ENCODE assay signal across 15 cellular contexts in the genomic region with DNA sequence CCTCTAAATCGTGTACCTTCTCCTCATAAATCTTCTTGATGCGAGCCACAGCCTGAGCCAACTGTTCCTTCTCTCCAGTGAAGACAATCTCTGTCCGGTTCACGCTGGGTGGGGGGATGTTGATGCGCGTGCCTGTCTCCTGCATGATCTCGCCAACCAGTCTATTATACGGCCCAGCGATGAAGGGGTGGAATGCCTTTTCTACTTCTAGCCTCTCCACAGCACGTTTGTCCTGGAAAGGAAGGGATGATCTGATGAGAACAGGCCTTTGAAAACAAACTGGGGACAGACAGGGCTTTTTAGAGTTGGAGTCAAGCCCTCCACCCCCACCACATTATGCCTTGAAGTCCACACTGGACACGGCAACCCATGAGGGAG. TPM values are rescaled to one million over a fixed set of nuclear protein-coding genes. Genes with fewer than 3 reads are reported as not detected.
DNase-seq lines count a peak whose midpoint lies in the region; ATAC-seq and TF ChIP-seq lines count a peak whose summit lies in the region.
"Had no signal": no experiment of that assay in that cellular context is flagged by ENCODE, and none has a peak within 500 bp of the region (broad histone marks: within the 10 kb centered on the region; RNA-seq: fewer than 3 reads in every experiment).

No MANE protein-coding gene starts in this region.

- H3K9me3 ChIP-seq in IMR-90 (ENCODE audit: control insufficient read depth, insufficient read depth, low read length) (no peaks in the 10 kb centered on the region), mammary epithelial cell (replicated peaks; ENCODE audit: insufficient read depth, low read length) (no peaks in the 10 kb centered on the region)

- no peak overlapping the region for H4K8ac ChIP-seq in IMR-90 (ENCODE audit: low read depth in 2 of 2, low read length in 2 of 2)

- no peaks in the 10 kb centered on the region for H3K27me3 ChIP-seq in IMR-90 (ENCODE audit: control insufficient read depth, insufficient read depth, low read length)
- no peaks in the 10 kb centered on the region for H3K27me3 ChIP-seq in mammary epithelial cell (ENCODE audit: insufficient read depth, low read length)

- no peak overlapping the region for H3K56ac ChIP-seq in IMR-90 (ENCODE audit: extremely low read depth, insufficient read depth, low read length)

- H2AK9ac ChIP-seq in IMR-90 (replicated peaks; ENCODE audit: low read depth, low read length, poor library complexity) = no peak overlapping the region

- no peak for ATAC-seq in IMR-90 (ENCODE audit: low read depth)
- ATAC-seq: GM23338 had no signal

- peaks cover 83% of the 10 kb centered on the region for H3K79me2 ChIP-seq in mammary epithelial cell (ENCODE audit: insufficient read depth, low read length)

- H4K20me1 ChIP-seq in IMR-90 (ENCODE audit: insufficient read depth, low read length) (peaks cover 92% of the 10 kb centered on the region), mammary epithelial cell (ENCODE audit: insufficient read depth, low read length) (peaks cover 1% of the 10 kb centered on the region)

- dilution Hi-C loops in IMR-90 (cut with HindIII; ENCODE audit: low sequenced_read_pairs, unreplicated experiment) (no loop called here), mammary epithelial cell (cut with HindIII; ENCODE audit: low sequenced_read_pairs) (no loop called here)

- no peak for TF ChIP-seq POLR2A in IMR-90 (IDR thresholded peaks at IDR 0.05; ENCODE audit: low read depth, low read length)

- no peak overlapping the region for H4K91ac ChIP-seq in IMR-90 (ENCODE audit: insufficient read depth, low read depth, low read length)

- H3K4me2 ChIP-seq in IMR-90 (ENCODE audit: low read depth, low read length) = no peak overlapping the region
- no peak overlapping the region for H3K4me2 ChIP-seq in mammary epithelial cell (ENCODE audit: insufficient read depth, low read depth, low read length)
- H3K4me2 ChIP-seq: GM23338 had no signal

- TF ChIP-seq RAD21 in IMR-90 (IDR thresholded peaks at IDR 0.05; ENCODE audit: low read length) = no peak

- H4K5ac ChIP-seq in IMR-90 (ENCODE audit: low read depth, low read length) = no peak overlapping the region

- H3K4me3 ChIP-seq in IMR-90 (ENCODE audit: insufficient read depth, low read depth, low read length) (no peak overlapping the region), mammary epithelial cell (replicated peaks in 1 of 3; ENCODE audit: insufficient read depth in 1 of 3, low read depth in 2 of 3, low read length in 3 of 3) (no peak overlapping the region)
- H3K4me3 ChIP-seq: GM23338 had no signal

- H2BK15ac ChIP-seq in IMR-90 (ENCODE audit: low read depth, low read length) = no peak overlapping the region

- no peak overlapping the region for H3K14ac ChIP-seq in IMR-90 (replicated peaks; ENCODE audit: low read depth, low read length)

- H3K36me3 ChIP-seq in IMR-90 (ENCODE audit: control insufficient read depth, insufficient read depth, low read length) (peaks cover 78% of the 10 kb centered on the region), mammary epithelial cell (ENCODE audit: insufficient read depth, low read length) (peaks cover 49% of the 10 kb centered on the region)

- no peak overlapping the region for H2BK120ac ChIP-seq in IMR-90 (ENCODE audit: low read depth, low read length)

- H3K4ac ChIP-seq in IMR-90 (ENCODE audit: low read depth, low read length) = no peak overlapping the region

- H3K27ac ChIP-seq in IMR-90 (ENCODE audit: insufficient read depth, low read length) (no peak overlapping the region), mammary epithelial cell (ENCODE audit: insufficient read depth, low read depth, low read length) (no peak overlapping the region)

- no CpG with 5 or more reads among the region's 11 CpGs for WGBS in IMR-90 (ENCODE audit: extremely low coverage in 2 of 2, insufficient read length in 1 of 2), 2 experiments
- WGBS in mammary epithelial cell (ENCODE audit: low coverage, missing lambda C conversion rate) = 89% methylated on average over 11 of the region's 11 CpGs

- no peak for DNase-seq in IMR-90
- DNase-seq in mammary epithelial cell = no peak
- DNase-seq in mesenteric fat pad (ENCODE audit: low spot score) = peak; percentile 49
- DNase-seq in ureter (ENCODE audit: low spot score) = peak; percentile 12
- no peak for DNase-seq in putamen (ENCODE audit: low spot score)
- DNase-seq in GF-D8 (lab: John Stamatoyannopoulos, UW) = no peak
- DNase-seq in activated CD4-positive, alpha-beta T cell treated with anti-CD3 and anti-CD28 coated beads for 1 hour = no peak
- DNase-seq: CD8-positive, alpha-beta memory T cell; KG1; NCI-H1048; NCI-H146; NCI-H2081 treated with DMSO at 0.1 percent for 48 hours; NCI-H510A; NCI-H774 had no signal

- H3K9ac ChIP-seq in IMR-90 (ENCODE audit: low read depth, low read length) = no peak overlapping the region
- H3K9ac ChIP-seq in mammary epithelial cell (ENCODE audit: insufficient read depth, low read length) = no peak overlapping the region

- POLR2A ChIA-PET in IMR-90 (lab: Charles Lee; ENCODE audit: unreplicated experiment) = no interaction called here

- no peak overlapping the region for H2AK5ac ChIP-seq in IMR-90 (ENCODE audit: low read depth, low read length)

- H2BK5ac ChIP-seq in IMR-90 (ENCODE audit: low read depth, low read length, poor library complexity, severe bottlenecking) = no peak overlapping the region

- TSS peak; percentile 77 for BruUV-seq in IMR-90 (replicated peaks; lab: Mats Ljungman, UMichigan)
- BruUV-seq in mammary epithelial cell (replicated peaks; lab: Mats Ljungman, UMichigan) = TSS peak; percentile 86

- in situ Hi-C loops in IMR-90 (cut with MboI; ENCODE audit: low sequenced_read_pairs) (no loop called here), mammary epithelial cell (cut with MboI; ENCODE audit: low sequenced_read_pairs in 2 of 2) (no loop called here)

- intact Hi-C loops in IMR-90 (cut with micrococcal nuclease) (loop anchor here (5.0 kb wide), 1 partner anchor 96 kb away; no protein-coding TSS in a partner anchor), mammary epithelial cell (cut with micrococcal nuclease) (no loop called here)

- H3K4me1 ChIP-seq in IMR-90 (ENCODE audit: control insufficient read depth, insufficient read depth, low read length) = no peaks in the 10 kb centered on the region
- no peaks in the 10 kb centered on the region for H3K4me1 ChIP-seq in mammary epithelial cell (ENCODE audit: insufficient read depth, low read length)

- H3K79me1 ChIP-seq in IMR-90 (ENCODE audit: low read depth in 1 of 2, low read length in 2 of 2) = peaks cover 45 to 80% of the 10 kb centered on the region in 2 experiments

- H2AFZ ChIP-seq in IMR-90 (replicated peaks; ENCODE audit: low read length, poor library complexity) = no peak overlapping the region
- no peak overlapping the region for H2AFZ ChIP-seq in mammary epithelial cell (ENCODE audit: low read depth, low read length)
- H2AFZ ChIP-seq: GM23338 had no signal

- H3K9me1 ChIP-seq in IMR-90 (ENCODE audit: insufficient read depth, low read length) = peaks cover 7% of the 10 kb centered on the region

- TF ChIP-seq CTCF in IMR-90 (conservative IDR thresholded peaks at IDR 0.05; ENCODE audit: low read depth, low read length) (no peak), mammary epithelial cell (conservative IDR thresholded peaks at IDR 0.05 in 1 of 2, IDR thresholded peaks at IDR 0.05 in 1 of 2; ENCODE audit: extremely low read depth in 1 of 2, insufficient read depth in 1 of 2, low read depth in 1 of 2, low read length in 2 of 2) (no peak)

- H2BK20ac ChIP-seq in IMR-90 (ENCODE audit: low read depth, low read length) = no peak overlapping the region

- CTCF ChIA-PET in IMR-90 (lab: Yijun Ruan, JAX) (no interaction called here), mammary epithelial cell (lab: Charles Lee; ENCODE audit: low non-redundant PET) (no interaction called here)

- no peak overlapping the region for H3K18ac ChIP-seq in IMR-90 (ENCODE audit: low read depth, low read length)

- no peak overlapping the region for H3K23ac ChIP-seq in IMR-90 (ENCODE audit: low read depth, low read length)

TF ChIP-seq in IMR-90, 13 proteins besides CTCF, POLR2A, EP300 and RAD21 (continues in another document):
- no peak for TF ChIP-seq MAFK (IDR thresholded peaks at IDR 0.05; ENCODE audit: low read depth, low read length)
- TF ChIP-seq, protein P1, sequence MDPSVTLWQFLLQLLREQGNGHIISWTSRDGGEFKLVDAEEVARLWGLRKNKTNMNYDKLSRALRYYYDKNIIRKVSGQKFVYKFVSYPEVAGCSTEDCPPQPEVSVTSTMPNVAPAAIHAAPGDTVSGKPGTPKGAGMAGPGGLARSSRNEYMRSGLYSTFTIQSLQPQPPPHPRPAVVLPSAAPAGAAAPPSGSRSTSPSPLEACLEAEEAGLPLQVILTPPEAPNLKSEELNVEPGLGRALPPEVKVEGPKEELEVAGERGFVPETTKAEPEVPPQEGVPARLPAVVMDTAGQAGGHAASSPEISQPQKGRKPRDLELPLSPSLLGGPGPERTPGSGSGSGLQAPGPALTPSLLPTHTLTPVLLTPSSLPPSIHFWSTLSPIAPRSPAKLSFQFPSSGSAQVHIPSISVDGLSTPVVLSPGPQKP (IDR thresholded peaks at IDR 0.05; ENCODE audit: borderline replicate concordance, low read depth, low read length) = no peak
- TF ChIP-seq SMC3 (IDR thresholded peaks at IDR 0.05; ENCODE audit: low read depth, low read length) = no peak
- TF ChIP-seq RFX5 (IDR thresholded peaks at IDR 0.05; ENCODE audit: low read depth, low read length) = no peak
- no peak for TF ChIP-seq MAZ (IDR thresholded peaks at IDR 0.05; ENCODE audit: borderline replicate concordance, low read depth, low read length)
- TF ChIP-seq MXI1 (IDR thresholded peaks at IDR 0.05; ENCODE audit: borderline replicate concordance, low read depth, low read length) = no peak
- no peak for TF ChIP-seq CEBPB (IDR thresholded peaks at IDR 0.05; ENCODE audit: low read depth, low read length)
- no peak for TF ChIP-seq BHLHE40 (IDR thresholded peaks at IDR 0.05; ENCODE audit: low read depth, low read length)

RNA-seq across cellular contexts. Expression of a gene that starts 59.3 kb away (rescaled TPM):
- total RNA-seq in IMR-90 (2012; rRNA removed) (1,093 and 1,165 TPM in 2 replicates), mammary epithelial cell (100 to 1,000 TPM; 617 to 628 TPM), mesenteric fat pad (492 TPM), ureter (526 TPM)
- polyA plus RNA-seq in IMR-90 (2012; rRNA removed) (648 and 649 TPM in 2 replicates), mammary epithelial cell (360 TPM)
- 217 and 232 TPM in 2 replicates for polyA plus RNA-seq in IMR-90 (2012; cell fraction: cytosol; rRNA removed)
- 545 and 768 TPM in 2 replicates for polyA plus RNA-seq in IMR-90 (2012; cell fraction: nucleus; rRNA removed; ENCODE audit: low replicate concordance)
- polyA minus RNA-seq in mammary epithelial cell = 893 TPM

RNA-seq across cellular contexts. Expression of a gene that starts 59.6 kb away (rescaled TPM):
- total RNA-seq in IMR-90 (2012; rRNA removed) (504 and 570 TPM in 2 replicates), mammary epithelial cell (100 to 1,000 TPM; 294 to 300 TPM), mesenteric fat pad (403 TPM), ureter (480 TPM)
- polyA plus RNA-seq in IMR-90 (2012; rRNA removed) (320 and 420 TPM in 2 replicates), mammary epithelial cell (223 TPM)
- polyA plus RNA-seq in IMR-90 (2012; cell fraction: cytosol; rRNA removed) = 75.8 and 130 TPM in 2 replicates
- 96.8 and 681 TPM in 2 replicates for polyA plus RNA-seq in IMR-90 (2012; cell fraction: nucleus; rRNA removed; ENCODE audit: low replicate concordance)
- 528 TPM for polyA minus RNA-seq in mammary epithelial cell

Comparison
In these comparisons a context has a peak if more than half of its experiments do, and no peak if none do; other contexts are left out.
1. DNase-seq: peak in mesenteric fat pad (single experiment) and ureter (single experiment); none in IMR-90 (single experiment), mammary epithelial cell (single experiment), putamen (single experiment), GF-D8 (single experiment) and activated CD4-positive, alpha-beta T cell treated with anti-CD3 and anti-CD28 coated beads for 1 hour (single experiment).